Comparison of ENCODE assay signal across 8 cellular contexts in genomic region chr7:105003875-105004510, GRCh38. TPM values are rescaled to one million over a fixed set of nuclear protein-coding genes. Genes with fewer than 3 reads are reported as not detected.
DNase-seq lines count a peak whose midpoint lies in the region; ATAC-seq lines count a peak whose summit lies in the region.

No MANE protein-coding gene starts in this region.

- intact Hi-C loops in left cardiac atrium (cut with DNase I): no loop called here

- peak overlapping the region; percentile 42 to 84 (median 64) for H3K27ac Mint-ChIP-seq in IgD-negative memory B cell
- H3K27ac Mint-ChIP-seq in activated naive CD8-positive, alpha-beta T cell: peak overlapping the region; percentile 82
- H3K27ac Mint-ChIP-seq in stimulated activated effector memory CD8-positive, alpha-beta T cell treated with anti-CD3 and anti-CD28 coated beads, Interleukin-12 subunit alpha, Interleukin-12 subunit beta, amount 100 ng/mL, for 72 hours: peak overlapping the region; percentile 41

- H3K36me3 Mint-ChIP-seq in IgD-negative memory B cell: peaks cover 5% of the 10 kb centered on the region
- peaks cover 7% of the 10 kb centered on the region for H3K36me3 Mint-ChIP-seq in activated naive CD8-positive, alpha-beta T cell
- peaks cover 100% of the 10 kb centered on the region for H3K36me3 Mint-ChIP-seq in stimulated activated effector memory CD8-positive, alpha-beta T cell treated with anti-CD3 and anti-CD28 coated beads, Interleukin-12 subunit alpha, Interleukin-12 subunit beta, amount 100 ng/mL, for 72 hours

- DNase-seq in left cardiac atrium (no peak), NCI-H446 (lab: John Stamatoyannopoulos, UW) (no peak), AG08395 (ENCODE audit: low spot score) (no peak)
- no peak for DNase-seq in stimulated activated effector memory CD8-positive, alpha-beta T cell treated with anti-CD3 and anti-CD28 coated beads, Interleukin-12 subunit alpha, Interleukin-12 subunit beta, amount 100 ng/mL, for 72 hours (ENCODE audit: low spot score in 2 of 2)
- DNase-seq in stimulated activated CD4-positive, alpha-beta T cell treated with anti-CD3 and anti-CD28 coated beads, Interleukin-4, amount 100 ng/mL, for 1 hour: no peak

- H3K27me3 Mint-ChIP-seq in IgD-negative memory B cell: no peaks in the 10 kb centered on the region
- no peaks in the 10 kb centered on the region for H3K27me3 Mint-ChIP-seq in activated naive CD8-positive, alpha-beta T cell

- peaks cover 61 to 75% (median 68%) of the 10 kb centered on the region in 3 donors for H3K4me1 Mint-ChIP-seq in IgD-negative memory B cell
- H3K4me1 Mint-ChIP-seq in activated naive CD8-positive, alpha-beta T cell (ENCODE audit: low read depth): peaks cover 94% of the 10 kb centered on the region
- peaks cover 66% of the 10 kb centered on the region for H3K4me1 Mint-ChIP-seq in stimulated activated effector memory CD8-positive, alpha-beta T cell treated with anti-CD3 and anti-CD28 coated beads, Interleukin-12 subunit alpha, Interleukin-12 subunit beta, amount 100 ng/mL, for 72 hours

- peak overlapping the region in 3 of 4 donors; percentile 25 to 86 (median 42) for H3K4me3 Mint-ChIP-seq in IgD-negative memory B cell
- H3K4me3 Mint-ChIP-seq in activated naive CD8-positive, alpha-beta T cell: peak overlapping the region; percentile 62
- H3K4me3 Mint-ChIP-seq in stimulated activated effector memory CD8-positive, alpha-beta T cell treated with anti-CD3 and anti-CD28 coated beads, Interleukin-12 subunit alpha, Interleukin-12 subunit beta, amount 100 ng/mL, for 72 hours: peak overlapping the region; percentile 60

- no peaks in the 10 kb centered on the region for H3K9me3 Mint-ChIP-seq in IgD-negative memory B cell
- H3K9me3 Mint-ChIP-seq in activated naive CD8-positive, alpha-beta T cell (ENCODE audit: low read depth): no peaks in the 10 kb centered on the region
- H3K9me3 Mint-ChIP-seq in stimulated activated effector memory CD8-positive, alpha-beta T cell treated with anti-CD3 and anti-CD28 coated beads, Interleukin-12 subunit alpha, Interleukin-12 subunit beta, amount 100 ng/mL, for 72 hours: no peaks in the 10 kb centered on the region

- ATAC-seq in left cardiac atrium: peak; percentile 17 to 27
- no peak for ATAC-seq in stimulated activated effector memory CD8-positive, alpha-beta T cell treated with anti-CD3 and anti-CD28 coated beads, Interleukin-12 subunit alpha, Interleukin-12 subunit beta, amount 100 ng/mL, for 72 hours
- no peak for ATAC-seq in GM19452 (IDR thresholded peaks at IDR 0.05; ENCODE audit: unreplicated experiment)

RNA-seq across cellular contexts. Expression of gene KMT2E, which starts 10.0 kb away (rescaled TPM):
- polyA plus RNA-seq in IgD-negative memory B cell: 239 TPM
- 10 to 100 TPM; 45.3 to 59.0 TPM for total RNA-seq in left cardiac atrium

Comparison
In these comparisons a context has a peak if more than half of its experiments do, and no peak if none do; other contexts are left out.
1. ATAC-seq: peak in left cardiac atrium (2 of 2); none in stimulated activated effector memory CD8-positive, alpha-beta T cell treated with anti-CD3 and anti-CD28 coated beads, Interleukin-12 subunit alpha, Interleukin-12 subunit beta, amount 100 ng/mL, for 72 hours (single experiment) and GM19452 (single experiment).
2. Peak in every context shown above with its lines, with median percentiles within 50 percentile points of each other: H3K27ac Mint-ChIP-seq and H3K4me3 Mint-ChIP-seq.